8 cellular contexts compared by ENCODE assay signal in the genomic region with DNA sequence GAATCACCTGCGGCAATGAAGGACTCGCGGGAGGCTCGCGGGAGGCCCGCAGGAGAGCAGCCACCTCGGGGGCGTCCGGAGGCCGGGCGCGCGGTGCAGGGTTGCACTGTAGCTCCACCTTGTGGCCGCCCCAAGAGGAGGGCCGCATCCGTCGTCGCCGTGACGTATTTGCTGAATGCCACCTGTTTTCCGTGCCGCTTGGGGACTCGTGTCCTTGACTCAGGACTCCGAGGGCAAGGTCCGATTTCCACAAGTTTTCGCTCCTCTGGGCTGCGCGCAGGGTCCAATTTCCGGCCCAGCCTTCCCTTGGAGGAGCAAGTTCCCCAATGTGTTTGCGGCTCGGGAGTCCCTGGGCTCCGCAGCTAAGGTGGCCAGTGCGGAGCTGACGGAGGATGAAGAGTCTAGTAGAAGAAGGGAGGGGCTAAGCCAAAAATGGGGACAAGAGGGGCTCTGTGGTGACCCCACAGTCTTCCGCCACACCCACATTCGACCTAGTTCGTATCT. TPM values are rescaled to one million over a fixed set of nuclear protein-coding genes. Genes with fewer than 3 reads are reported as not detected.
DNase-seq lines count a peak whose midpoint lies in the region; ATAC-seq and TF ChIP-seq lines count a peak whose summit lies in the region.

No MANE protein-coding gene starts in this region.

- intact Hi-C loops in thyroid gland (cut with DNase I) = no loop called here

- 0 to 1% methylated on average over 7 to 18 of the region's 37 CpGs for WGBS in thyroid gland, 2 donors

- H3K4me3 Mint-ChIP-seq in IgD-negative memory B cell = peak overlapping the region; percentile 91 to 98 (median 97)

- no peak overlapping the region for H3K27ac ChIP-seq in thyroid gland

- peak overlapping the region; percentile 41 to 53 (median 44) for H3K4me3 ChIP-seq in thyroid gland (replicated peaks in 1 of 3)

- peak in 4 of 6 experiments; percentile 46 to 62 (median 52) for TF ChIP-seq CTCF in thyroid gland (IDR thresholded peaks at IDR 0.05)

- no peaks in the 10 kb centered on the region for H3K36me3 ChIP-seq in thyroid gland

- no peaks in the 10 kb centered on the region for H3K27me3 ChIP-seq in thyroid gland

- no peaks in the 10 kb centered on the region for H3K9me3 ChIP-seq in thyroid gland

- peaks cover 3 to 6% (median 4%) of the 10 kb centered on the region in 3 donors for H3K4me1 Mint-ChIP-seq in IgD-negative memory B cell

- DNase-seq in DMS153 treated with DMSO at 0.1 percent for 48 hours (lab: John Stamatoyannopoulos, UW; ENCODE audit: unreplicated experiment) (peak; percentile 27), activated gamma-delta T cell (lab: John Stamatoyannopoulos, UW) (peak; percentile 53), germinal center (ENCODE audit: low spot score) (peak; percentile 72), occipital lobe (lab: John Stamatoyannopoulos, UW) (peak; percentile 36), thyroid gland (peak; percentile 52 to 65)

- TF ChIP-seq POLR2A in Raji (IDR thresholded peaks at IDR 0.05; ENCODE audit: insufficient read depth, low read depth, low read length) (0 out of 2 replicates have a peak, but pooled peaks have one; percentile 17), thyroid gland (IDR thresholded peaks at IDR 0.05) (no peak)

- ATAC-seq in GM21515 (IDR thresholded peaks at IDR 0.05; ENCODE audit: unreplicated experiment) = peak; percentile 72

- no peaks in the 10 kb centered on the region for H3K9me3 Mint-ChIP-seq in IgD-negative memory B cell

- peaks cover 2% of the 10 kb centered on the region for H3K27me3 Mint-ChIP-seq in IgD-negative memory B cell

- H3K4me1 ChIP-seq in thyroid gland = no peaks in the 10 kb centered on the region

- H3K27ac Mint-ChIP-seq in IgD-negative memory B cell = peak overlapping the region; percentile 83 to 93 (median 88)

- no peaks in the 10 kb centered on the region for H3K36me3 Mint-ChIP-seq in IgD-negative memory B cell

RNA-seq across cellular contexts. Expression of gene DLG3, which starts 10.7 kb away (rescaled TPM):
- 1.2 TPM for polyA plus RNA-seq in IgD-negative memory B cell
- 84.1 TPM for total RNA-seq in occipital lobe
- total RNA-seq in thyroid gland = 10 to 100 TPM; 31.4 to 79.5 (median 61.9) TPM

RNA-seq across cellular contexts. Expression of gene GDPD2, which starts 10.8 kb away (rescaled TPM):
- not detected for polyA plus RNA-seq in IgD-negative memory B cell
- total RNA-seq in occipital lobe (2.5 TPM), thyroid gland (not detected)
